1 cellular context compared by ENCODE assay signal in the genomic region with DNA sequence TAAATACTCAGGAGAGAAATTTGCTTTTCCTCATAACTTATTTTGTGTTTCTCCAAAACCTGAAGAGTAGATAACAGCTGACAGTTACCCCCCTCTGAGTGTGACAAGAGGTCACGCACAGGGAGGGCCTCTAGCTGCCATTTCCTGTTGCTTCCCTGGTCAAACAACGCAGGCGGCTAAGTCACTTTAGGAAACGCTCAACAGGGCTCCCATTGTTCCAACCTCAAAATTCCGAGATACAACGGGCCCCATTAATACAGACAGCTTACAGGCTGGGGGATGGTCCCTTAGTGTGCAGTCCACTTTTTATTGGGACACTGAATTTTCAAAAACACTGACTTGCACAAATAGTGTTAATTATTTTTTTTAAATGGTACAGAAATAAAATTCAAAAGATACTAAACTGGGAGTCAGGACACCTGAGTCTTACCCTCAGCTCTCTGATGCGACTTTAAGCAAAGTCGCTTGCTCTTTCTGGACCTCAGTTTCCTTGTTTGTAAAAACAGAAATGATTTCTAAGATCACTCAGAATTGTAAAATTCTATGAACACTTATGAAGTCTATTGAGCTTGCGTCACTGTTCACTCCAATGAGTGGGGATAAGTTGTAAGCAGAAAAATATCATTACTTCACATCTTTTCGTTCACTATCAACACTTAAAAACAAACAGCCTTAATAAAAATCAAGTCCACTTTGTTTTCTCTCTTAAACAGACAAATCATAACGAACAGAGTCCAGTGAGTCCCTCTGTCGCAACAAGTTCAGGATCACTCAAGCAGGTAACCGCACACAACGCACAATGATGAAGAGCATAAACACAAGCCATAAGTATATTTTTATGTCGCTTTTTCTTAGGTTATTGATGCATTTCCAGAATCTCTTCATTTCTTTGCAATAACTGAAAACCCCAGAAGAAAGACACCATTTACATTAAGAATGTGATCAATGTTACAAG.
TF ChIP-seq lines count a peak whose summit lies in the region.

No MANE protein-coding gene starts in this region.

TF ChIP-seq in K562, 482 proteins besides CTCF, POLR2A, EP300 and RAD21 (continued from another document and continues in another):
- TF ChIP-seq, protein P1, sequence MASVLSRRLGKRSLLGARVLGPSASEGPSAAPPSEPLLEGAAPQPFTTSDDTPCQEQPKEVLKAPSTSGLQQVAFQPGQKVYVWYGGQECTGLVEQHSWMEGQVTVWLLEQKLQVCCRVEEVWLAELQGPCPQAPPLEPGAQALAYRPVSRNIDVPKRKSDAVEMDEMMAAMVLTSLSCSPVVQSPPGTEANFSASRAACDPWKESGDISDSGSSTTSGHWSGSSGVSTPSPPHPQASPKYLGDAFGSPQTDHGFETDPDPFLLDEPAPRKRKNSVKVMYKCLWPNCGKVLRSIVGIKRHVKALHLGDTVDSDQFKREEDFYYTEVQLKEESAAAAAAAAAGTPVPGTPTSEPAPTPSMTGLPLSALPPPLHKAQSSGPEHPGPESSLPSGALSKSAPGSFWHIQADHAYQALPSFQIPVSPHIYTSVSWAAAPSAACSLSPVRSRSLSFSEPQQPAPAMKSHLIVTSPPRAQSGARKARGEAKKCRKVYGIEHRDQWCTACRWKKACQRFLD (CRISPR knock-in tag; IDR thresholded peaks at IDR 0.05), result peak; percentile 95
- TF ChIP-seq E2F3 (CRISPR knock-in tag; IDR thresholded peaks at IDR 0.05) (peak; percentile 76), ZZZ3 (IDR thresholded peaks at IDR 0.05) (no peak), POLR2H (tag; IDR thresholded peaks at IDR 0.05; ENCODE audit: low read depth) (peak; percentile 68), TCF3 (CRISPR knock-in tag; IDR thresholded peaks at IDR 0.05) (no peak), RHOXF2B (CRISPR knock-in tag; conservative IDR thresholded peaks at IDR 0.05) (0 out of 2 replicates have a peak, but pooled peaks have one; percentile 45), ZNF507 (tag; conservative IDR thresholded peaks at IDR 0.05) (no peak), NFE2L1 (tag; IDR thresholded peaks at IDR 0.05; ENCODE audit: borderline replicate concordance, low read depth) (no peak), FOS (IDR thresholded peaks at IDR 0.05; ENCODE audit: extremely low read depth, insufficient read length) (no peak), ZBTB40 (IDR thresholded peaks at IDR 0.05) (peak; percentile 54; the same call in 1 of the 2 replicates), ZBTB40 (CRISPR knock-in tag; IDR thresholded peaks at IDR 0.05) (no peak), DACH1 (IDR thresholded peaks at IDR 0.05; ENCODE audit: partially characterized antibody) (peak; percentile 90), SIX5 (IDR thresholded peaks at IDR 0.05; ENCODE audit: borderline replicate concordance in 1 of 2, insufficient read depth in 1 of 2, low read depth in 1 of 2, low read length in 2 of 2) (no peak), ZC3H11A (IDR thresholded peaks at IDR 0.05; ENCODE audit: low read depth, low read length) (no peak), CREM (IDR thresholded peaks at IDR 0.05; ENCODE audit: low read depth) (peak; percentile 74), ZBTB11 (CRISPR knock-in tag; IDR thresholded peaks at IDR 0.05) (peak in 1 of 3 experiments; percentile 79; a peak in 2 of 6 replicates), CTBP1 (IDR thresholded peaks at IDR 0.05; ENCODE audit: borderline replicate concordance) (peak; percentile 47; the same call in 1 of the 2 replicates), ZNF766 (CRISPR knock-in tag; conservative IDR thresholded peaks at IDR 0.05) (peak; percentile 79), TBL1XR1 (IDR thresholded peaks at IDR 0.05; ENCODE audit: low read length in 2 of 2) (no peak), HIVEP1 (CRISPR knock-in tag; IDR thresholded peaks at IDR 0.05) (0 out of 2 replicates have a peak, but pooled peaks have one; percentile 65), SOX6 (IDR thresholded peaks at IDR 0.05) (peak; percentile 76), CTCFL (IDR thresholded peaks at IDR 0.05; ENCODE audit: borderline replicate concordance, insufficient read depth, low read depth, low read length, poor library complexity, severe bottlenecking) (no peak)
- TF ChIP-seq, protein P2, sequence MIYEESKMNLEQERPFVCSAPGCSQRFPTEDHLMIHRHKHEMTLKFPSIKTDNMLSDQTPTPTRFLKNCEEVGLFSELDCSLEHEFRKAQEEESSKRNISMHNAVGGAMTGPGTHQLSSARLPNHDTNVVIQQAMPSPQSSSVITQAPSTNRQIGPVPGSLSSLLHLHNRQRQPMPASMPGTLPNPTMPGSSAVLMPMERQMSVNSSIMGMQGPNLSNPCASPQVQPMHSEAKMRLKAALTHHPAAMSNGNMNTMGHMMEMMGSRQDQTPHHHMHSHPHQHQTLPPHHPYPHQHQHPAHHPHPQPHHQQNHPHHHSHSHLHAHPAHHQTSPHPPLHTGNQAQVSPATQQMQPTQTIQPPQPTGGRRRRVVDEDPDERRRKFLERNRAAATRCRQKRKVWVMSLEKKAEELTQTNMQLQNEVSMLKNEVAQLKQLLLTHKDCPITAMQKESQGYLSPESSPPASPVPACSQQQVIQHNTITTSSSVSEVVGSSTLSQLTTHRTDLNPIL (CRISPR knock-in tag; IDR thresholded peaks at IDR 0.05), result no peak
- TF ChIP-seq, protein P3, sequence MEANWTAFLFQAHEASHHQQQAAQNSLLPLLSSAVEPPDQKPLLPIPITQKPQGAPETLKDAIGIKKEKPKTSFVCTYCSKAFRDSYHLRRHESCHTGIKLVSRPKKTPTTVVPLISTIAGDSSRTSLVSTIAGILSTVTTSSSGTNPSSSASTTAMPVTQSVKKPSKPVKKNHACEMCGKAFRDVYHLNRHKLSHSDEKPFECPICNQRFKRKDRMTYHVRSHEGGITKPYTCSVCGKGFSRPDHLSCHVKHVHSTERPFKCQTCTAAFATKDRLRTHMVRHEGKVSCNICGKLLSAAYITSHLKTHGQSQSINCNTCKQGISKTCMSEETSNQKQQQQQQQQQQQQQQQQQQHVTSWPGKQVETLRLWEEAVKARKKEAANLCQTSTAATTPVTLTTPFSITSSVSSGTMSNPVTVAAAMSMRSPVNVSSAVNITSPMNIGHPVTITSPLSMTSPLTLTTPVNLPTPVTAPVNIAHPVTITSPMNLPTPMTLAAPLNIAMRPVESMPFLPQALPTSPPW (CRISPR knock-in tag; IDR thresholded peaks at IDR 0.05), result peak; percentile 81
- TF ChIP-seq, protein P4, sequence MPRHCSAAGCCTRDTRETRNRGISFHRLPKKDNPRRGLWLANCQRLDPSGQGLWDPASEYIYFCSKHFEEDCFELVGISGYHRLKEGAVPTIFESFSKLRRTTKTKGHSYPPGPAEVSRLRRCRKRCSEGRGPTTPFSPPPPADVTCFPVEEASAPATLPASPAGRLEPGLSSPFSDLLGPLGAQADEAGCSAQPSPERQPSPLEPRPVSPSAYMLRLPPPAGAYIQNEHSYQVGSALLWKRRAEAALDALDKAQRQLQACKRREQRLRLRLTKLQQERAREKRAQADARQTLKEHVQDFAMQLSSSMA (CRISPR knock-in tag; IDR thresholded peaks at IDR 0.05), result no peak
- TF ChIP-seq, protein P5, sequence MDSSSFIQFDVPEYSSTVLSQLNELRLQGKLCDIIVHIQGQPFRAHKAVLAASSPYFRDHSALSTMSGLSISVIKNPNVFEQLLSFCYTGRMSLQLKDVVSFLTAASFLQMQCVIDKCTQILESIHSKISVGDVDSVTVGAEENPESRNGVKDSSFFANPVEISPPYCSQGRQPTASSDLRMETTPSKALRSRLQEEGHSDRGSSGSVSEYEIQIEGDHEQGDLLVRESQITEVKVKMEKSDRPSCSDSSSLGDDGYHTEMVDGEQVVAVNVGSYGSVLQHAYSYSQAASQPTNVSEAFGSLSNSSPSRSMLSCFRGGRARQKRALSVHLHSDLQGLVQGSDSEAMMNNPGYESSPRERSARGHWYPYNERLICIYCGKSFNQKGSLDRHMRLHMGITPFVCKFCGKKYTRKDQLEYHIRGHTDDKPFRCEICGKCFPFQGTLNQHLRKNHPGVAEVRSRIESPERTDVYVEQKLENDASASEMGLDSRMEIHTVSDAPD (CRISPR knock-in tag; IDR thresholded peaks at IDR 0.05), result no peak
- TF ChIP-seq, protein P6, sequence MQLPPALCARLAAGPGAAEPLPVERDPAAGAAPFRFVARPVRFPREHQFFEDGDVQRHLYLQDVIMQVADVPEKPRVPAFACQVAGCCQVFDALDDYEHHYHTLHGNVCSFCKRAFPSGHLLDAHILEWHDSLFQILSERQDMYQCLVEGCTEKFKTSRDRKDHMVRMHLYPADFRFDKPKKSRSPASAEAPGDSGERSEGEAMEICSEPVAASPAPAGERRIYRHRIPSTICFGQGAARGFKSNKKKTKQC (CRISPR knock-in tag; IDR thresholded peaks at IDR 0.05), result no peak
